8 cellular contexts compared by ENCODE assay signal in genomic region chr7:105678811-105679495, GRCh38.
DNase-seq lines count a peak whose midpoint lies in the region; ATAC-seq and TF ChIP-seq lines count a peak whose summit lies in the region.

No MANE protein-coding gene starts in this region.

- H3K27me3 ChIP-seq in CD4-positive, alpha-beta memory T cell (ENCODE audit: insufficient read depth, low read length) = no peaks in the 10 kb centered on the region
- H3K27me3 ChIP-seq in Peyer's patch = no peaks in the 10 kb centered on the region
- no peaks in the 10 kb centered on the region for H3K27me3 ChIP-seq in dorsolateral prefrontal cortex
- H3K27me3 ChIP-seq in mucosa of rectum (ENCODE audit: control insufficient read depth in 2 of 2, insufficient read depth in 2 of 2, low read length in 2 of 2) = no peaks in the 10 kb centered on the region

- peaks cover 61 to 94% (median 74%) of the 10 kb centered on the region in 4 donors for H3K4me1 Mint-ChIP-seq in CD4-positive, alpha-beta memory T cell

- CTCF ChIA-PET in CD4-positive, alpha-beta memory T cell (lab: Charles Lee; ENCODE audit: partially characterized antibody) = interaction anchor here (1.1 to 4.2 kb wide), 4 partner anchors 9 to 365 kb away, joined by 4 to 40 read pairs (median 9); no protein-coding TSS in a partner anchor

- H3K36me3 Mint-ChIP-seq in CD4-positive, alpha-beta memory T cell = peaks cover 14 to 26% of the 10 kb centered on the region in 2 donors

- H3K9me3 ChIP-seq in CD4-positive, alpha-beta memory T cell (ENCODE audit: control insufficient read depth in 1 of 2, low read length in 2 of 2) = no peaks in the 10 kb centered on the region
- H3K9me3 ChIP-seq in Peyer's patch = no peaks in the 10 kb centered on the region
- H3K9me3 ChIP-seq in mucosa of rectum (ENCODE audit: control insufficient read depth in 2 of 2, low read length in 2 of 2) = no peaks in the 10 kb centered on the region

- peak overlapping the region; percentile 90 to 99 (median 96) for H3K27ac Mint-ChIP-seq in CD4-positive, alpha-beta memory T cell

- intact Hi-C loops in CD4-positive, alpha-beta memory T cell (cut with micrococcal nuclease) = loop anchor here (1.0 to 5.0 kb wide), 4 partner anchors 12 to 433 kb away; partner anchors contain the start of genes ATXN7L1 and SYPL1
- intact Hi-C loops in dorsolateral prefrontal cortex (cut with DNase I) = no loop called here

- ATAC-seq in GM21717 (IDR thresholded peaks at IDR 0.05; ENCODE audit: unreplicated experiment) = peak; percentile 59

- no peak for TF ChIP-seq POLR2A in Peyer's patch (IDR thresholded peaks at IDR 0.05)

- TF ChIP-seq CTCF in Peyer's patch (IDR thresholded peaks at IDR 0.05) (no peak), dorsolateral prefrontal cortex (IDR thresholded peaks at IDR 0.05 in 54 of 56, conservative IDR thresholded peaks at IDR 0.05 in 2 of 56; ENCODE audit: low read depth in 1 of 56, partially characterized antibody in 56 of 56) (no peak)

- POLR2A ChIA-PET in CD4-positive, alpha-beta memory T cell (lab: Charles Lee; ENCODE audit: partially characterized antibody) = interaction anchor here (1.1 to 4.3 kb wide), 6 partner anchors 12 to 343 kb away, joined by 3 to 113 read pairs (median 11); partner anchors contain the start of gene ATXN7L1

- H3K4me3 Mint-ChIP-seq in CD4-positive, alpha-beta memory T cell = peak overlapping the region; percentile 86 to 95 (median 92)

- peak overlapping the region; percentile 12 to 27 for H3K4me3 ChIP-seq in CD4-positive, alpha-beta memory T cell (ENCODE audit: low read length in 2 of 2)
- H3K4me3 ChIP-seq in Peyer's patch (peak overlapping the region; percentile 30 to 42 (median 38)), dorsolateral prefrontal cortex (peak overlapping the region in 54 of 59 donors; percentile 9 to 63 (median 44)), mucosa of rectum (ENCODE audit: low read length in 2 of 2) (peak overlapping the region; percentile 66 to 71), urinary bladder (ENCODE audit: low read depth, low read length) (peak overlapping the region; percentile 11)

- peak overlapping the region; percentile 83 for H3K27ac ChIP-seq in CD4-positive, alpha-beta memory T cell (ENCODE audit: low read depth, low read length)
- H3K27ac ChIP-seq in Peyer's patch (peak overlapping the region; percentile 47 to 78 (median 70)), dorsolateral prefrontal cortex (peak overlapping the region in 50 of 59 donors; percentile 3 to 80 (median 55)), mucosa of rectum (ENCODE audit: low read depth in 2 of 2, low read length in 2 of 2) (peak overlapping the region; percentile 62 to 78), urinary bladder (ENCODE audit: low read depth) (peak overlapping the region; percentile 3)

- no peaks in the 10 kb centered on the region for H3K27me3 Mint-ChIP-seq in CD4-positive, alpha-beta memory T cell

- peak in 2 of 5 donors; percentile 17 to 27 for DNase-seq in CD4-positive, alpha-beta memory T cell
- DNase-seq in Peyer's patch (peak; percentile 64 to 84 (median 73)), dorsolateral prefrontal cortex (peak in 9 of 10 donors; percentile 55 to 74 (median 65)), NCI-H524 treated with DMSO at 0.1 percent for 48 hours (lab: John Stamatoyannopoulos, UW) (no peak), islet precursor cell (no peak)

- H3K9ac ChIP-seq in mucosa of rectum (ENCODE audit: low read depth in 1 of 2, low read length in 2 of 2) = peak overlapping the region; percentile 54 to 63

- H3K36me3 ChIP-seq in CD4-positive, alpha-beta memory T cell (ENCODE audit: insufficient read depth, low read length) = no peaks in the 10 kb centered on the region
- no peaks in the 10 kb centered on the region for H3K36me3 ChIP-seq in Peyer's patch
- H3K36me3 ChIP-seq in mucosa of rectum (ENCODE audit: control insufficient read depth in 2 of 2, insufficient read depth in 2 of 2, low read length in 2 of 2) = no peaks in the 10 kb centered on the region
- no peaks in the 10 kb centered on the region for H3K36me3 ChIP-seq in urinary bladder (ENCODE audit: insufficient read depth)

- 15% methylated on average over 25 of the region's 25 CpGs for whole genome bisulfite sequencing in urinary bladder

- H3K4me1 ChIP-seq in CD4-positive, alpha-beta memory T cell (ENCODE audit: insufficient read depth, low read length) = peaks cover 63% of the 10 kb centered on the region
- peaks cover 3 to 34% (median 17%) of the 10 kb centered on the region in 4 donors for H3K4me1 ChIP-seq in Peyer's patch
- peaks cover 27 to 30% of the 10 kb centered on the region in 2 donors for H3K4me1 ChIP-seq in mucosa of rectum (ENCODE audit: control insufficient read depth in 2 of 2, insufficient read depth in 2 of 2, low read length in 2 of 2)
- no peaks in the 10 kb centered on the region for H3K4me1 ChIP-seq in urinary bladder (ENCODE audit: insufficient read depth)

- no peaks in the 10 kb centered on the region for H3K9me3 Mint-ChIP-seq in CD4-positive, alpha-beta memory T cell

Comparison
In these comparisons a context has a peak if more than half of its experiments do, and no peak if none do; other contexts are left out.
1. DNase-seq: peak in Peyer's patch (3 of 3) and dorsolateral prefrontal cortex (9 of 10); none in NCI-H524 treated with DMSO at 0.1 percent for 48 hours (single experiment) and islet precursor cell (single experiment).
2. H3K27ac ChIP-seq: peak in every context shown above with its lines; median percentile 83 in CD4-positive, alpha-beta memory T cell; 70 in Peyer's patch; 70 in mucosa of rectum; 55 in dorsolateral prefrontal cortex; 3 in urinary bladder.
3. H3K4me3 ChIP-seq: peak in every context shown above with its lines; median percentile 68 in mucosa of rectum; 44 in dorsolateral prefrontal cortex; 38 in Peyer's patch; 20 in CD4-positive, alpha-beta memory T cell; 11 in urinary bladder.